In genomic region chr20:38633577-38634093, GRCh38 we compare ENCODE assay signal across 8 cellular contexts.
DNase-seq lines count a peak whose midpoint lies in the region; ATAC-seq and TF ChIP-seq lines count a peak whose summit lies in the region.

No MANE protein-coding gene starts in this region.

- intact Hi-C loops in posterior cingulate gyrus (cut with DNase I), result no loop called here

- no peak overlapping the region for H3K4me3 ChIP-seq in LNCaP clone FGC (ENCODE audit: low read depth, low read length)
- no peak overlapping the region for H3K4me3 ChIP-seq in foreskin fibroblast (ENCODE audit: low read depth in 1 of 2, low read length in 2 of 2)

- no peak for ATAC-seq in GM18502 (IDR thresholded peaks at IDR 0.05; ENCODE audit: poor library complexity, unreplicated experiment)

- DNase-seq in NK-92 treated with Interleukin-12 subunit alpha and Interleukin-12 subunit beta, amount 100 ng/mL, for 24 hours (lab: John Stamatoyannopoulos, UW), result peak; percentile 40
- no peak for DNase-seq in NK-92 (lab: John Stamatoyannopoulos, UW; ENCODE audit: unreplicated experiment)
- no peak for DNase-seq in LNCaP clone FGC (ENCODE audit: low read depth)
- peak; percentile 84 for DNase-seq in RKO (ENCODE audit: low spot score)
- peak; percentile 75 to 78 for DNase-seq in activated T-cell treated with anti-CD3 and anti-CD28 coated beads, Interleukin-2, amount 50 U/mL, for 48 hours
- peak; percentile 21 to 67 for DNase-seq in foreskin fibroblast
- DNase-seq in posterior cingulate gyrus, result peak in 7 of 10 donors; percentile 19 to 91 (median 46)

- TF ChIP-seq CTCF in LNCaP clone FGC (IDR thresholded peaks at IDR 0.05; ENCODE audit: control insufficient read depth, extremely low read depth, insufficient read depth) (peak; percentile 84), foreskin fibroblast (IDR thresholded peaks at IDR 0.05; ENCODE audit: low read depth, low read length) (peak; percentile 91)

Comparison
In these comparisons a context has a peak if more than half of its experiments do, and no peak if none do; other contexts are left out.
1. DNase-seq: peak in NK-92 treated with Interleukin-12 subunit alpha and Interleukin-12 subunit beta, amount 100 ng/mL, for 24 hours (single experiment), RKO (single experiment), activated T-cell treated with anti-CD3 and anti-CD28 coated beads, Interleukin-2, amount 50 U/mL, for 48 hours (2 of 2), foreskin fibroblast (2 of 2) and posterior cingulate gyrus (7 of 10); none in NK-92 (single experiment) and LNCaP clone FGC (single experiment).